Comparison of ENCODE assay signal across 14 cellular contexts in the genomic region with DNA sequence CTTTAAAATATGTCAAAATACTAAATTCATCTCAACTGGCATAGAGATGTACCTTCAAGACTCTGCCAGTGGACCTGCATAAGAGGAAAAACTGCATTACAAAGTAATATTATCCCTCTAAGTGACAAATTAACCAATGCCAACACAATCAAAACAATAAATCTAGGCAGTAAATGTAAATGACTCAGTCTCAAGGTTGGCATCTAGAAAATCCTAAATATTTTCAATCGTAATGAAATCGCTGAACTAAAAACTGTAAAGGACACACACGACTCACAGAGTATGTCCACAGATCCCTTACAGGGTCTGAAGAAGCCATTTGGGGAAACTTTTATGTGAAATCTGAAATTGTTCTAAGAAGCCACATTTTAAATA. TPM values are rescaled to one million over a fixed set of nuclear protein-coding genes. Genes with fewer than 3 reads are reported as not detected.
DNase-seq lines count a peak whose midpoint lies in the region; ATAC-seq and TF ChIP-seq lines count a peak whose summit lies in the region.
"Had no signal": no experiment of that assay in that cellular context is flagged by ENCODE, and none has a peak within 500 bp of the region (broad histone marks: within the 10 kb centered on the region; RNA-seq: fewer than 3 reads in every experiment).

No MANE protein-coding gene starts in this region.

- H3K9me3 ChIP-seq in CD8-positive, alpha-beta T cell (ENCODE audit: low read length): no peaks in the 10 kb centered on the region
- H3K9me3 ChIP-seq in osteoblast (ENCODE audit: low read depth, low read length): no peaks in the 10 kb centered on the region
- H3K9me3 ChIP-seq: SJCRH30 had no signal

- intact Hi-C loops in CD8-positive, alpha-beta T cell (cut with DNase I, micrococcal nuclease): loop anchor here in 1 of 2 experiments (2.0 kb wide), 2 partner anchors 31 to 97 kb away; a partner anchor contains a TSS

- peaks cover 3% of the 10 kb centered on the region for H3K36me3 ChIP-seq in CD8-positive, alpha-beta T cell (ENCODE audit: insufficient read depth, low read length)
- H3K36me3 ChIP-seq in osteoblast (ENCODE audit: insufficient read depth, low read length): no peaks in the 10 kb centered on the region

- H3K4me1 Mint-ChIP-seq in CD8-positive, alpha-beta T cell (ENCODE audit: low read depth): peaks cover 18% of the 10 kb centered on the region

- H3K9me3 Mint-ChIP-seq in CD8-positive, alpha-beta T cell: no peaks in the 10 kb centered on the region
- no peaks in the 10 kb centered on the region for H3K9me3 Mint-ChIP-seq in activated naive CD4-positive, alpha-beta T cell treated with anti-CD3 and anti-CD28 coated beads, Interleukin-2, amount 50 U/mL, for 72 hours

- DNase-seq in CD8-positive, alpha-beta T cell: no peak
- DNase-seq in LoVo (ENCODE audit: low spot score) (peak; percentile 31), epithelial cell of proximal tubule (ENCODE audit: low read depth) (peak; percentile 42), osteoblast (ENCODE audit: insufficient read length, low spot score, missing footprints) (peak; percentile 58), erythroblast (lab: John Stamatoyannopoulos, UW) (no peak)
- DNase-seq in effector CD4-positive, alpha-beta T cell: no peak
- DNase-seq in activated naive CD4-positive, alpha-beta T cell treated with anti-CD3 and anti-CD28 coated beads, Interleukin-2, amount 50 U/mL, for 72 hours (ENCODE audit: low spot score in 2 of 2): no peak
- DNase-seq: HCEC 1CT, IMR-90, Kasumi-1, NCI-H187, OCI-M1 had no signal

- H3K27ac ChIP-seq in CD8-positive, alpha-beta T cell (ENCODE audit: low read depth, low read length): no peak overlapping the region
- no peak overlapping the region for H3K27ac ChIP-seq in osteoblast (ENCODE audit: low read depth, low read length)
- H3K27ac ChIP-seq: SJCRH30 had no signal

- CTCF ChIA-PET in CD8-positive, alpha-beta T cell (lab: Charles Lee): interaction anchor here (1.3 kb wide), 1 partner anchor 252 kb away, joined by 3 read pairs; no protein-coding TSS in a partner anchor

- no peak overlapping the region for H2AFZ ChIP-seq in osteoblast (ENCODE audit: low read length)

- no peak overlapping the region for H3K4me3 Mint-ChIP-seq in CD8-positive, alpha-beta T cell

- H3K4me3 ChIP-seq in CD8-positive, alpha-beta T cell (ENCODE audit: low read depth, low read length): no peak overlapping the region
- H3K4me3 ChIP-seq in epithelial cell of proximal tubule (ENCODE audit: low read depth, low read length): no peak overlapping the region
- H3K4me3 ChIP-seq in osteoblast (ENCODE audit: insufficient read depth, low read length): no peak overlapping the region
- H3K4me3 ChIP-seq: SJCRH30 had no signal

- no peaks in the 10 kb centered on the region for H4K20me1 ChIP-seq in osteoblast (ENCODE audit: insufficient read depth, low read length)

- POLR2A ChIA-PET in CD8-positive, alpha-beta T cell (lab: Charles Lee): interaction anchor here (1.1 kb wide), 1 partner anchor 31 kb away, joined by 3 read pairs; no protein-coding TSS in a partner anchor

- no peak for ATAC-seq in CD8-positive, alpha-beta T cell
- no peak for ATAC-seq in activated naive CD4-positive, alpha-beta T cell treated with anti-CD3 and anti-CD28 coated beads, Interleukin-2, amount 50 U/mL, for 72 hours
- ATAC-seq in GM21528 (IDR thresholded peaks at IDR 0.05; ENCODE audit: low FRiP score, unreplicated experiment): no peak

- H3K27ac Mint-ChIP-seq in CD8-positive, alpha-beta T cell: peak overlapping the region; percentile 68
- H3K27ac Mint-ChIP-seq in activated naive CD4-positive, alpha-beta T cell treated with anti-CD3 and anti-CD28 coated beads, Interleukin-2, amount 50 U/mL, for 72 hours: no peak overlapping the region

- no peaks in the 10 kb centered on the region for H3K4me1 ChIP-seq in CD8-positive, alpha-beta T cell (ENCODE audit: insufficient read depth, low read length)
- H3K4me1 ChIP-seq in osteoblast (ENCODE audit: insufficient read depth, low read length): peaks cover 7% of the 10 kb centered on the region
- H3K4me1 ChIP-seq: SJCRH30 had no signal

- no peaks in the 10 kb centered on the region for H3K79me2 ChIP-seq in osteoblast (ENCODE audit: insufficient read depth, low read length)

- peaks cover 51% of the 10 kb centered on the region for H3K36me3 Mint-ChIP-seq in CD8-positive, alpha-beta T cell
- no peaks in the 10 kb centered on the region for H3K36me3 Mint-ChIP-seq in activated naive CD4-positive, alpha-beta T cell treated with anti-CD3 and anti-CD28 coated beads, Interleukin-2, amount 50 U/mL, for 72 hours

- no peak overlapping the region for H3K4me2 ChIP-seq in osteoblast (ENCODE audit: insufficient read depth, low read length)

- no peak for TF ChIP-seq CTCF in CD8-positive, alpha-beta T cell (IDR thresholded peaks at IDR 0.05)
- TF ChIP-seq CTCF in epithelial cell of proximal tubule (conservative IDR thresholded peaks at IDR 0.05; ENCODE audit: low read depth, low read length): no peak
- TF ChIP-seq CTCF in osteoblast (IDR thresholded peaks at IDR 0.05; ENCODE audit: extremely low read depth, low read depth, low read length): no peak

- no peaks in the 10 kb centered on the region for H3K27me3 ChIP-seq in CD8-positive, alpha-beta T cell (ENCODE audit: insufficient read depth, low read length)
- no peaks in the 10 kb centered on the region for H3K27me3 ChIP-seq in osteoblast (ENCODE audit: insufficient read depth, low read length)
- H3K27me3 ChIP-seq: SJCRH30 had no signal

- H3K27me3 Mint-ChIP-seq in CD8-positive, alpha-beta T cell (ENCODE audit: low read depth): no peaks in the 10 kb centered on the region

- no peak for TF ChIP-seq POLR2A in erythroblast (IDR thresholded peaks at IDR 0.05; ENCODE audit: low read length)

RNA-seq across cellular contexts. Expression of a gene that starts 31.2 kb away (rescaled TPM):
- total RNA-seq in CD8-positive, alpha-beta T cell: 1 to 10 TPM; 5.2 to 7.9 TPM
- total RNA-seq in epithelial cell of proximal tubule: 13.2 and 21.3 TPM in 2 replicates
- 6.5 and 8.5 TPM in 2 replicates for total RNA-seq in osteoblast
- 10 to 100 TPM; 22.5 to 22.8 TPM for total RNA-seq in activated naive CD4-positive, alpha-beta T cell treated with anti-CD3 and anti-CD28 coated beads, Interleukin-2, amount 50 U/mL, for 72 hours

Comparison
In these comparisons a context has a peak if more than half of its experiments do, and no peak if none do; other contexts are left out.
1. DNase-seq: peak in LoVo (single experiment), epithelial cell of proximal tubule (single experiment) and osteoblast (single experiment); none in CD8-positive, alpha-beta T cell (0 of 7), erythroblast (0 of 2), effector CD4-positive, alpha-beta T cell (single experiment) and activated naive CD4-positive, alpha-beta T cell treated with anti-CD3 and anti-CD28 coated beads, Interleukin-2, amount 50 U/mL, for 72 hours (0 of 2).